8 cellular contexts compared by ENCODE assay signal in the genomic region with DNA sequence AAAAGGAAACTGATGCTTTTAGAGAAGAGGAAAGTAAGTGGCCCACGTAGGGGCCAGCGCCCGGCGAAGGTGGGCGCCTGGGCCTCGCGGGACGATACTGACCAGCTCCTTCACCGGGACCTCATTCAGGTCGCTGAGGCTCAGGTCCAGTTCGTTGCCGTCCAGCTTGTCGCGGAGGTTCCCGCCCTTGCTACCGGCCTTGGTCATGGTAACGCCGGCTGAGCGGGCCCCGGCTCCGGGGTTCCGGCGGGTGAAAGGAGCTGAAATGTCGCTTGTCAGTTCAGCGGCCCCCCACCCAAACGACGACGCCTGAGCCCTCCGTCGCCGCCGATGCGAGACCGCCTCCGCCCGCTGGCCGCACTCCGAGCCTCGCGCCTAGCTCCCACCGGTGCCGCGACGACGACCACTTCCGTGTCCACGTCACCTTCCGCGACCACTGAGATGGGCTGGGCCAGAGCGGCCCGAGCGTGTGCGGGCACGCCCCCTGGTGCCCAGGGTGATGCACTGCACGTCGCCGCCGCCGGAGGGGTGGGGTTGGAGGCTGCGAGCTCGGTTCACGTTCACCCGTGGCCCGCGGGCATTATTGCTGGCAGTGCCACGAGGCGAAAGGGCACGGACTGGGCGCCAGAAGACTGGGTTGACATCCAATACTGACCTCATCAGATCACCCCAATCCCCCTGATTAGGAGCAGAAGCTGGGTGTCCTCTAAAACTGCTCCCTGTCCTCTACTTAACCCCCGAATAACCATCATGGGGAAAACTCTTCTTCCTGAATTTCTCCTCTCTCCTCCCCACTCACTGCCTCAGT. TPM values are rescaled to one million over a fixed set of nuclear protein-coding genes. Genes with fewer than 3 reads are reported as not detected.
DNase-seq lines count a peak whose midpoint lies in the region; ATAC-seq and TF ChIP-seq lines count a peak whose summit lies in the region.

TSS of gene LRRC59 (minus strand) at position 413 of the 808 bp plus-strand sequence. CDS start at position 207, 206 bp downstream.

- WGBS in esophagus, 2 donors: 0 to 1% methylated on average over 67 to 70 of the region's 70 CpGs

- peak within 1 kb of the TSS; percentile 93 for H3K27ac Mint-ChIP-seq in activated T-cell treated with anti-CD3 and anti-CD28 coated beads, Interleukin-2, amount 50 U/mL, for 24 hours

- H3K4me3 Mint-ChIP-seq in activated T-cell treated with anti-CD3 and anti-CD28 coated beads, Interleukin-2, amount 50 U/mL, for 24 hours: peak within 1 kb of the TSS; percentile 95

- peak; percentile 85 for ATAC-seq in GM21526 (IDR thresholded peaks at IDR 0.05; ENCODE audit: low FRiP score, unreplicated experiment)
- peak; percentile 76 for ATAC-seq in PC-3

- H3K9ac ChIP-seq in PC-3 (ENCODE audit: low read length) (peak within 1 kb of the TSS; percentile 99), muscle layer of colon (ENCODE audit: low read length) (peak within 1 kb of the TSS; percentile 90)

- peaks cover 34% of the 10 kb centered on the region for H3K36me3 ChIP-seq in PC-3 (ENCODE audit: low read depth, low read length)
- H3K36me3 ChIP-seq in esophagus (ENCODE audit: control insufficient read depth in 2 of 2, insufficient read depth in 2 of 2, low read length in 1 of 2): peaks cover 19 to 20% of the 10 kb centered on the region in 2 donors
- peaks cover 25% of the 10 kb centered on the region for H3K36me3 ChIP-seq in muscle layer of colon (ENCODE audit: insufficient read depth, low read length)

- H3K27me3 ChIP-seq in PC-3 (ENCODE audit: low read length) (no peaks in the 10 kb centered on the region), esophagus (ENCODE audit: control insufficient read depth in 1 of 2, insufficient read depth in 2 of 2, low read length in 2 of 2) (no peaks in the 10 kb centered on the region), muscle layer of colon (ENCODE audit: control insufficient read depth in 1 of 2, insufficient read depth in 2 of 2, low read length in 2 of 2) (no peaks in the 10 kb centered on the region)

- intact Hi-C loops in PC-3 (cut with micrococcal nuclease): loop anchor here (1.0 to 10.0 kb wide), 4 partner anchors 35 to 237 kb away; partner anchors contain the start of gene ABCC3

- peak within 1 kb of the TSS; percentile 95 for H3K4me2 ChIP-seq in PC-3 (ENCODE audit: low read length)

- peaks cover 11% of the 10 kb centered on the region for H3F3A ChIP-seq in PC-3 (ENCODE audit: low read length, unreplicated experiment)

- peak; percentile 50 for DNase-seq in DMS153 treated with DMSO at 0.1 percent for 48 hours (lab: John Stamatoyannopoulos, UW; ENCODE audit: unreplicated experiment)
- peak; percentile 69 for DNase-seq in HuH-7.5 (ENCODE audit: low spot score)
- peak; percentile 90 for DNase-seq in PC-3
- peak; percentile 97 for DNase-seq in activated T-cell treated with anti-CD3 and anti-CD28 coated beads, Interleukin-2, amount 50 U/mL, for 24 hours
- peak; percentile 86 to 91 for DNase-seq in stimulated activated CD8-positive, alpha-beta memory T cell treated with anti-CD3 and anti-CD28 coated beads, Interleukin-7, amount 100 ng/mL, for 1 hour (ENCODE audit: low read depth in 2 of 2)

- H3K9me3 Mint-ChIP-seq in activated T-cell treated with anti-CD3 and anti-CD28 coated beads, Interleukin-2, amount 50 U/mL, for 24 hours: no peaks in the 10 kb centered on the region

- peaks cover 33% of the 10 kb centered on the region for H3K4me1 Mint-ChIP-seq in activated T-cell treated with anti-CD3 and anti-CD28 coated beads, Interleukin-2, amount 50 U/mL, for 24 hours (ENCODE audit: low read depth)

- POLR2A ChIA-PET in PC-3 (lab: Charles Lee; ENCODE audit: unreplicated experiment): interaction anchor here (0.6 kb wide), 1 partner anchor 336 kb away, joined by 3 read pairs; no protein-coding TSS in a partner anchor

- CTCF ChIA-PET in PC-3 (lab: Charles Lee): interaction anchor here (0.5 to 2.2 kb wide), 12 partner anchors 9 to 313 kb away, joined by 3 to 15 read pairs (median 4); no protein-coding TSS in a partner anchor

- peak; percentile 95 for TF ChIP-seq CTCF in PC-3 (conservative IDR thresholded peaks at IDR 0.05; ENCODE audit: low read depth, low read length)

- peaks cover 48% of the 10 kb centered on the region for H3K79me2 ChIP-seq in PC-3 (ENCODE audit: low read length)

- TSS peak; percentile 42 for BruUV-seq in PC-3 (replicated peaks; lab: Mats Ljungman, UMichigan)

- H3K4me3 ChIP-seq in PC-3 (ENCODE audit: low read length) (peak within 1 kb of the TSS; percentile 73), esophagus (ENCODE audit: low read depth in 1 of 2, low read length in 2 of 2) (peak within 1 kb of the TSS; percentile 86 to 100), muscle layer of colon (ENCODE audit: low read depth in 1 of 2, low read length in 2 of 2) (peak within 1 kb of the TSS; percentile 77 to 97)

- no peaks in the 10 kb centered on the region for H3K27me3 Mint-ChIP-seq in activated T-cell treated with anti-CD3 and anti-CD28 coated beads, Interleukin-2, amount 50 U/mL, for 24 hours

- H4K20me1 ChIP-seq in PC-3 (ENCODE audit: low read length): peaks cover 40% of the 10 kb centered on the region

- H3K4me1 ChIP-seq in PC-3 (ENCODE audit: insufficient read depth, low read length) (peaks cover 37% of the 10 kb centered on the region), esophagus (ENCODE audit: control insufficient read depth in 2 of 2, insufficient read depth in 2 of 2, low read length in 1 of 2) (peaks cover 0 to 9% of the 10 kb centered on the region in 2 donors), muscle layer of colon (ENCODE audit: insufficient read depth, low read length) (peaks cover 19% of the 10 kb centered on the region)

- H3K9me3 ChIP-seq in PC-3 (ENCODE audit: low read length) (no peaks in the 10 kb centered on the region), esophagus (ENCODE audit: control insufficient read depth in 2 of 2, insufficient read depth in 1 of 2, low read depth in 1 of 2, low read length in 1 of 2) (peaks cover 0 to 2% of the 10 kb centered on the region in 2 donors), muscle layer of colon (ENCODE audit: low read length) (no peaks in the 10 kb centered on the region)

- H3K9me2 ChIP-seq in PC-3 (replicated peaks; ENCODE audit: low read length): no peaks in the 10 kb centered on the region

- peak within 1 kb of the TSS; percentile 76 for H2AFZ ChIP-seq in PC-3 (ENCODE audit: low read length)

- peaks cover 45% of the 10 kb centered on the region for H3K36me3 Mint-ChIP-seq in activated T-cell treated with anti-CD3 and anti-CD28 coated beads, Interleukin-2, amount 50 U/mL, for 24 hours (ENCODE audit: low read depth)

- H3K27ac ChIP-seq in PC-3 (ENCODE audit: low read length) (peak within 1 kb of the TSS; percentile 84), esophagus (ENCODE audit: low read depth in 2 of 2, low read length in 1 of 2) (peak within 1 kb of the TSS; percentile 90 to 93), muscle layer of colon (ENCODE audit: low read depth, low read length) (peak within 1 kb of the TSS; percentile 54)

RNA-seq across cellular contexts. Expression of gene LRRC59, which starts in this region (rescaled TPM):
- total RNA-seq in PC-3 (2014; rRNA removed): 324 and 427 TPM in 2 replicates
- 10 to 100 TPM; 18.7 to 52.1 TPM for polyA plus RNA-seq in esophagus

Comparison
In these comparisons a context has a peak if more than half of its experiments do, and no peak if none do; other contexts are left out.
1. Peak in every context shown above with its lines: DNase-seq, ATAC-seq, H3K4me3 ChIP-seq and H3K27ac ChIP-seq.